23 cellular contexts compared by ENCODE assay signal in genomic region chrX:1053072-1053471, GRCh38.
A peak's percentile ranks its signal among the peaks of the same experiment; 100 is the strongest.
DNase-seq lines count a peak whose midpoint lies in the region; ATAC-seq, FAIRE-seq and TF ChIP-seq lines count a peak whose summit lies in the region.
"Had no signal": no experiment of that assay in that cellular context is flagged by ENCODE, and none has a peak within 500 bp of the region (broad histone marks: within the 10 kb centered on the region; RNA-seq: fewer than 3 reads in every experiment).

No MANE protein-coding gene starts in this region.

- no peaks in the 10 kb centered on the region for H4K20me1 ChIP-seq in K562 (replicated peaks; ENCODE audit: control insufficient read depth, insufficient read depth, low read length)
- H4K20me1 ChIP-seq: BLaER1 treated with 17β-estradiol and CSF1 and Interleukin-3, amounts not matched to agents 10 nM and 100 nM had no signal

- H3K4me1 ChIP-seq in liver (ENCODE audit: control insufficient read depth in 4 of 4, insufficient read depth in 4 of 4, low read length in 3 of 4) (no peaks in the 10 kb centered on the region), right lobe of liver (no peaks in the 10 kb centered on the region), K562 (replicated peaks in 1 of 2; ENCODE audit: control insufficient read depth in 2 of 2, insufficient read depth in 2 of 2, low read length in 2 of 2) (no peaks in the 10 kb centered on the region)
- H3K4me1 ChIP-seq: BLaER1 treated with 17β-estradiol and CSF1 and Interleukin-3, amounts not matched to agents 10 nM and 100 nM; Caco-2 had no signal

- no peak for ATAC-seq in right lobe of liver
- ATAC-seq in K562: no peak
- no peak for ATAC-seq in HG03354 (IDR thresholded peaks at IDR 0.05; ENCODE audit: poor library complexity, severe bottlenecking, unreplicated experiment)
- ATAC-seq: CD8-positive, alpha-beta T cell had no signal

- POLR2A ChIA-PET in K562 (lab: Yijun Ruan, JAX): no interaction called here

- BruUV-seq in K562 (replicated peaks; lab: Mats Ljungman, UMichigan): no TSS peak

- in situ Hi-C loops in K562 (cut with MboI): no loop called here

- no peak for TF ChIP-seq RAD21 in liver (IDR thresholded peaks at IDR 0.05)
- TF ChIP-seq RAD21 in K562 (CRISPR knock-in tag; conservative IDR thresholded peaks at IDR 0.05 in 1 of 2, IDR thresholded peaks at IDR 0.05 in 1 of 2): no peak

- H3K4me2 ChIP-seq in K562 (ENCODE audit: insufficient read depth, low read length): no peak overlapping the region
- H3K4me2 ChIP-seq: BLaER1 treated with 17β-estradiol and CSF1 and Interleukin-3, amounts not matched to agents 10 nM and 100 nM had no signal

- no peak for FAIRE-seq in K562 (lab: Jason Lieb, UNC)
- FAIRE-seq: A204.1, D721Med, G401.6, GM12891, GM18507 had no signal

- no peak for TF ChIP-seq EP300 in K562 (IDR thresholded peaks at IDR 0.05; ENCODE audit: low read length)

- 90% methylated on average over 2 of the region's 2 CpGs for WGBS in liver
- 77% methylated on average over 2 of the region's 2 CpGs for WGBS in right lobe of liver (ENCODE audit: insufficient coverage, low coverage, low lambda C conversion rate, missing lambda C conversion rate)
- 19% methylated on average over 2 of the region's 2 CpGs for WGBS in K562 (ENCODE audit: insufficient coverage, low coverage, missing lambda C conversion rate)

- no peak for TF ChIP-seq POLR2A in right lobe of liver (IDR thresholded peaks at IDR 0.05)
- no peak for TF ChIP-seq POLR2A in K562 (conservative IDR thresholded peaks at IDR 0.05)

- CTCF ChIA-PET in K562 (lab: Yijun Ruan, JAX; ENCODE audit: low intra/inter-chr PET ratio): no interaction called here

- no peaks in the 10 kb centered on the region for H3K36me3 ChIP-seq in liver (ENCODE audit: control insufficient read depth in 4 of 4, insufficient read depth in 3 of 4, low read depth in 1 of 4, low read length in 3 of 4)
- H3K36me3 ChIP-seq in right lobe of liver: no peaks in the 10 kb centered on the region
- no peaks in the 10 kb centered on the region for H3K36me3 ChIP-seq in K562 (ENCODE audit: control insufficient read depth, insufficient read depth, low read length)
- H3K36me3 ChIP-seq: BLaER1 treated with 17β-estradiol and CSF1 and Interleukin-3, amounts not matched to agents 10 nM and 100 nM had no signal

- no peak overlapping the region for H3K9ac ChIP-seq in liver (ENCODE audit: low read depth in 1 of 2, low read length in 2 of 2)
- H3K9ac ChIP-seq in K562 (ENCODE audit: insufficient read depth in 1 of 2, low read depth in 2 of 2, low read length in 2 of 2): no peak overlapping the region
- H3K9ac ChIP-seq: BLaER1 treated with 17β-estradiol and CSF1 and Interleukin-3, amounts not matched to agents 10 nM and 100 nM had no signal

- no peaks in the 10 kb centered on the region for H3K9me1 ChIP-seq in K562 (ENCODE audit: control insufficient read depth, insufficient read depth, low read length)

- no peak for TF ChIP-seq CTCF in liver (IDR thresholded peaks at IDR 0.05; ENCODE audit: low read depth, low read length, missing input control)
- no peak for TF ChIP-seq CTCF in right lobe of liver (IDR thresholded peaks at IDR 0.05)
- TF ChIP-seq CTCF in K562 (IDR thresholded peaks at IDR 0.05 in 2 of 3, conservative IDR thresholded peaks at IDR 0.05 in 1 of 3; ENCODE audit: insufficient read depth in 2 of 3, low read depth in 1 of 3, low read length in 3 of 3): no peak

- no peak overlapping the region for H2AFZ ChIP-seq in K562 (ENCODE audit: low read depth, low read length)

- no peak for DNase-seq in right lobe of liver
- DNase-seq in RPMI8226: peak; percentile 0
- DNase-seq in K562 (ENCODE audit: extremely low read depth in 1 of 4, low spot score in 3 of 4): no peak
- DNase-seq in islet precursor cell: peak; percentile 0
- DNase-seq in NCI-H1436 treated with DMSO at 0.1 percent for 48 hours (lab: John Stamatoyannopoulos, UW): no peak
- no peak for DNase-seq in A172 (ENCODE audit: low spot score)
- DNase-seq: AML-193; Caco-2; Calu3; CD4-positive, alpha-beta T cell; CD8-positive, alpha-beta T cell; DMS79 treated with DMSO at 0.1 percent for 48 hours; GF-D8 had no signal

- H3K27me3 ChIP-seq in liver (ENCODE audit: control insufficient read depth in 4 of 4, insufficient read depth in 4 of 4, low read length in 3 of 4) (no peaks in the 10 kb centered on the region), right lobe of liver (no peaks in the 10 kb centered on the region), K562 (ENCODE audit: control insufficient read depth in 2 of 2, insufficient read depth in 2 of 2, low read length in 2 of 2) (no peaks in the 10 kb centered on the region)
- H3K27me3 ChIP-seq: BLaER1 treated with 17β-estradiol and CSF1 and Interleukin-3, amounts not matched to agents 10 nM and 100 nM had no signal

- no peak overlapping the region for H3K27ac ChIP-seq in liver (ENCODE audit: low read depth in 1 of 2, low read length in 2 of 2)
- no peak overlapping the region for H3K27ac ChIP-seq in right lobe of liver
- no peak overlapping the region for H3K27ac ChIP-seq in K562 (ENCODE audit: extremely low read depth, low read depth, low read length)
- H3K27ac ChIP-seq: 22Rv1; BLaER1 treated with 17β-estradiol and CSF1 and Interleukin-3, amounts not matched to agents 10 nM and 100 nM; C4-2B had no signal

- peak overlapping the region in 2 of 3 donors; percentile 20 to 56 for H3K4me3 ChIP-seq in liver (ENCODE audit: low read depth in 1 of 3, low read length in 3 of 3)
- H3K4me3 ChIP-seq in right lobe of liver: no peak overlapping the region
- no peak overlapping the region for H3K4me3 ChIP-seq in K562
- H3K4me3 ChIP-seq: BLaER1 treated with 17β-estradiol and CSF1 and Interleukin-3, amounts not matched to agents 10 nM and 100 nM had no signal

- H3K79me2 ChIP-seq in K562 (ENCODE audit: control insufficient read depth, insufficient read depth, low read length): no peaks in the 10 kb centered on the region

- intact Hi-C loops in right lobe of liver (cut with DNase I) (no loop called here), K562 (cut with micrococcal nuclease) (no loop called here)

- H3K9me3 ChIP-seq in liver (ENCODE audit: control insufficient read depth in 4 of 4, low read length in 3 of 4) (peaks cover 7 to 23% (median 20%) of the 10 kb centered on the region in 4 donors), right lobe of liver (peaks cover 0 to 7% (median 2%) of the 10 kb centered on the region in 4 donors), K562 (replicated peaks; ENCODE audit: control insufficient read depth, insufficient read depth, low read depth, low read length) (peaks cover 9% of the 10 kb centered on the region; the same call in 1 of the 2 replicates)

TF ChIP-seq in liver, 16 proteins besides CTCF, POLR2A, EP300 and RAD21:
- TF ChIP-seq EGR1 (IDR thresholded peaks at IDR 0.05; ENCODE audit: low read depth in 2 of 2) (no peak), FOXA2 (IDR thresholded peaks at IDR 0.05) (no peak), FOXA1 (IDR thresholded peaks at IDR 0.05) (no peak), GABPA (IDR thresholded peaks at IDR 0.05 in 1 of 2, conservative IDR thresholded peaks at IDR 0.05 in 1 of 2) (no peak), YY1 (IDR thresholded peaks at IDR 0.05) (no peak), HNF4A (conservative IDR thresholded peaks at IDR 0.05) (no peak)

TF ChIP-seq in K562, 482 proteins besides CTCF, POLR2A, EP300 and RAD21 (continues in another document):
- TF ChIP-seq ZNF146 (CRISPR knock-in tag; IDR thresholded peaks at IDR 0.05; ENCODE audit: unreplicated experiment) (peak; percentile 76), ZNF239 (CRISPR knock-in tag; IDR thresholded peaks at IDR 0.05) (peak; percentile 91), RERE (CRISPR knock-in tag; IDR thresholded peaks at IDR 0.05; ENCODE audit: borderline replicate concordance) (no peak), SMARCA5 (IDR thresholded peaks at IDR 0.05) (peak; percentile 41; the same call in 1 of the 2 replicates), ADNP (tag; IDR thresholded peaks at IDR 0.05) (peak; percentile 42; the same call in 1 of the 2 replicates)

Comparison
In these comparisons a context has a peak if more than half of its experiments do, and no peak if none do; other contexts are left out.
1. H3K4me3 ChIP-seq: peak in liver (2 of 3); none in right lobe of liver (0 of 3) and K562 (single experiment).
2. DNase-seq: peak in RPMI8226 (single experiment) and islet precursor cell (single experiment); none in right lobe of liver (0 of 3), K562 (0 of 4), NCI-H1436 treated with DMSO at 0.1 percent for 48 hours (single experiment) and A172 (single experiment).